16 cellular contexts compared by ENCODE assay signal in genomic region chr4:153464068-153464467, GRCh38. TPM values are rescaled to one million over a fixed set of nuclear protein-coding genes. Genes with fewer than 3 reads are reported as not detected.
DNase-seq lines count a peak whose midpoint lies in the region; ATAC-seq and TF ChIP-seq lines count a peak whose summit lies in the region.
"Had no signal": no experiment of that assay in that cellular context is flagged by ENCODE, and none has a peak within 500 bp of the region (broad histone marks: within the 10 kb centered on the region; RNA-seq: fewer than 3 reads in every experiment).

No MANE protein-coding gene starts in this region.

- H3K36me3 Mint-ChIP-seq in T-helper 17 cell (ENCODE audit: low read depth): peaks cover 3% of the 10 kb centered on the region
- H3K36me3 Mint-ChIP-seq: WTC11 had no signal

- H3K79me2 ChIP-seq in DOHH2 (ENCODE audit: control insufficient read depth, low read length): peaks cover 32% of the 10 kb centered on the region

- H3K4me1 Mint-ChIP-seq in T-helper 17 cell: peaks cover 23% of the 10 kb centered on the region

- H3K4me3 Mint-ChIP-seq in T-helper 17 cell: no peak overlapping the region
- H3K4me3 Mint-ChIP-seq: dendritic cell treated with granulocyte-macrophage colony-stimulating factor and Interleukin-4, amounts not matched to agents 40 ng/mL and 50 ng/mL, for 4 days; WTC11 had no signal

- no peaks in the 10 kb centered on the region for H3K9me2 ChIP-seq in DOHH2 (replicated peaks; ENCODE audit: control insufficient read depth, low read length)

- peak; percentile 36 for DNase-seq in NCI-H226
- peak; percentile 25 for DNase-seq in dermis blood vessel endothelial cell
- DNase-seq in psoas muscle: no peak
- no peak for DNase-seq in T-helper 17 cell
- DNase-seq in NCI-H1417 treated with DMSO at 0.1 percent for 48 hours (lab: John Stamatoyannopoulos, UW): no peak
- DNase-seq in colonic mucosa: no peak
- DNase-seq: adrenal gland, Calu3, foreskin keratinocyte, Right ventricle myocardium superior, trophoblast cell had no signal

- H3K4me3 ChIP-seq in DOHH2 (ENCODE audit: low read length) (peak overlapping the region; percentile 71), psoas muscle (peak overlapping the region; percentile 96), colonic mucosa (no peak overlapping the region)
- H3K4me3 ChIP-seq: adrenal gland had no signal

- no peak overlapping the region for H3K27ac Mint-ChIP-seq in T-helper 17 cell
- H3K27ac Mint-ChIP-seq: dendritic cell treated with granulocyte-macrophage colony-stimulating factor and Interleukin-4, amounts not matched to agents 40 ng/mL and 50 ng/mL, for 4 days; WTC11 had no signal

- no peaks in the 10 kb centered on the region for H3K27me3 Mint-ChIP-seq in T-helper 17 cell

- no peak for TF ChIP-seq CTCF in DOHH2 (IDR thresholded peaks at IDR 0.05; ENCODE audit: low read depth, low read length, poor library complexity, severe bottlenecking)
- TF ChIP-seq CTCF in psoas muscle (IDR thresholded peaks at IDR 0.05): no peak
- TF ChIP-seq CTCF in colonic mucosa (IDR thresholded peaks at IDR 0.05): no peak

- H4K20me1 ChIP-seq in DOHH2 (ENCODE audit: control insufficient read depth, insufficient read depth, low read depth, low read length): 0 out of 2 replicates have a peak, but pooled peaks cover 4% of the 10 kb centered on the region

- peak overlapping the region; percentile 76 for H3K4me2 ChIP-seq in DOHH2 (ENCODE audit: low read length)

- peak; percentile 71 to 75 (median 72) for ATAC-seq in psoas muscle
- ATAC-seq in T-helper 17 cell: no peak
- ATAC-seq in HG02970 (IDR thresholded peaks at IDR 0.05; ENCODE audit: low FRiP score, unreplicated experiment): no peak
- ATAC-seq: foreskin keratinocyte, WTC11 had no signal

- no peak overlapping the region for H3K9ac ChIP-seq in colonic mucosa (ENCODE audit: low read depth in 2 of 2, low read length in 2 of 2)

- H3K9me3 ChIP-seq in DOHH2 (ENCODE audit: control insufficient read depth, insufficient read depth, low read length) (no peaks in the 10 kb centered on the region), psoas muscle (no peaks in the 10 kb centered on the region), T-helper 17 cell (ENCODE audit: control insufficient read depth, low read length, poor library complexity, severe bottlenecking) (no peaks in the 10 kb centered on the region), colonic mucosa (no peaks in the 10 kb centered on the region)
- H3K9me3 ChIP-seq: adrenal gland had no signal

- H3F3A ChIP-seq in DOHH2 (ENCODE audit: control insufficient read depth, insufficient read depth): peaks cover 36% of the 10 kb centered on the region

- H3K27me3 ChIP-seq in DOHH2 (ENCODE audit: control insufficient read depth, low read length): no peaks in the 10 kb centered on the region
- no peaks in the 10 kb centered on the region for H3K27me3 ChIP-seq in psoas muscle (ENCODE audit: insufficient read depth in 3 of 3, low read length in 2 of 3)
- H3K27me3 ChIP-seq in colonic mucosa: no peaks in the 10 kb centered on the region
- H3K27me3 ChIP-seq: adrenal gland, foreskin keratinocyte had no signal

- H3K36me3 ChIP-seq in DOHH2 (ENCODE audit: control insufficient read depth, low read length) (peaks cover 26% of the 10 kb centered on the region), psoas muscle (ENCODE audit: insufficient read depth in 1 of 2, low read depth in 1 of 2) (no peaks in the 10 kb centered on the region), colonic mucosa (no peaks in the 10 kb centered on the region)
- H3K36me3 ChIP-seq: adrenal gland had no signal

- H3K27ac ChIP-seq in DOHH2 (ENCODE audit: low read depth, low read length) (peak overlapping the region; percentile 85), psoas muscle (peak overlapping the region; percentile 98), colonic mucosa (no peak overlapping the region)
- H3K27ac ChIP-seq: adrenal gland, foreskin keratinocyte, HL-60 had no signal

- H3K4me1 ChIP-seq in DOHH2 (ENCODE audit: control insufficient read depth, low read length) (peaks cover 47% of the 10 kb centered on the region), psoas muscle (peaks cover 36% of the 10 kb centered on the region), colonic mucosa (peaks cover 5% of the 10 kb centered on the region)

- intact Hi-C loops in psoas muscle (cut with DNase I): loop anchor here in 1 of 2 donors (5.0 kb wide), 1 partner anchor 553 kb away; no protein-coding TSS in a partner anchor
- intact Hi-C loops in colonic mucosa (cut with DNase I): no loop called here

- WGBS in psoas muscle, 3 donors: 13 to 29% (median 24%) methylated on average over 1 of the region's 1 CpG

RNA-seq across cellular contexts. Expression of gene TMEM131L, which starts 2.1 kb away (rescaled TPM):
- total RNA-seq in dermis blood vessel endothelial cell (16.2 and 25.3 TPM in 2 replicates), psoas muscle (10 to 100 TPM in 2 of 4 donors, 1 to 10 TPM in 2; 6.9 to 21.2 (median 11.5) TPM), T-helper 17 cell (10 to 100 TPM; 83.8 to 92.7 TPM), colonic mucosa (1 to 10 TPM; 4.8 to 6.2 TPM)
- 1 to 10 TPM; 2.1 to 6.7 (median 3.3) TPM for polyA plus RNA-seq in psoas muscle

Comparison
In these comparisons a context has a peak if more than half of its experiments do, and no peak if none do; other contexts are left out.
1. DNase-seq: peak in NCI-H226 (single experiment) and dermis blood vessel endothelial cell (single experiment); none in psoas muscle (0 of 2), T-helper 17 cell (0 of 3), NCI-H1417 treated with DMSO at 0.1 percent for 48 hours (single experiment) and colonic mucosa (single experiment).
2. ATAC-seq: peak in psoas muscle (4 of 4); none in T-helper 17 cell (single experiment) and HG02970 (single experiment).